Comparison of ENCODE assay signal across 25 cellular contexts in genomic region chr6:143613749-143614148, GRCh38.
"Had no signal": no experiment of that assay in that cellular context is flagged by ENCODE, and none has a peak within 500 bp of the region (broad histone marks: within the 10 kb centered on the region; RNA-seq: fewer than 3 reads in every experiment).

No MANE protein-coding gene starts in this region.

- H3K9me3 Mint-ChIP-seq: activated naive CD4-positive, alpha-beta T cell treated with anti-CD3 and anti-CD28 coated beads, Interleukin-2, amount 50 U/mL, for 24 hours; brain; WTC11 had no signal

- H3K4me3 Mint-ChIP-seq: activated CD8-positive, alpha-beta T cell treated with anti-CD3 and anti-CD28 coated beads, Interleukin-2, amount 10 ng/mL, durations not matched to agents 7 days and 5 days; activated naive CD4-positive, alpha-beta T cell treated with anti-CD3 and anti-CD28 coated beads, Interleukin-2, amount 50 U/mL, for 24 hours; brain; WTC11 had no signal

- H3K4me3 ChIP-seq: K562 had no signal

- ATAC-seq: activated CD8-positive, alpha-beta T cell treated with anti-CD3 and anti-CD28 coated beads, Interleukin-2, amount 10 ng/mL, durations not matched to agents 7 days and 5 days; K562; PC-3; T-helper 17 cell; WTC11 had no signal

- H3K27me3 Mint-ChIP-seq: activated naive CD4-positive, alpha-beta T cell treated with anti-CD3 and anti-CD28 coated beads, Interleukin-2, amount 50 U/mL, for 24 hours; T-helper 17 cell had no signal

- H3K36me3 Mint-ChIP-seq: activated naive CD4-positive, alpha-beta T cell treated with anti-CD3 and anti-CD28 coated beads, Interleukin-2, amount 50 U/mL, for 24 hours; brain; WTC11 had no signal

- DNase-seq: activated CD4-positive, alpha-beta T cell treated with anti-CD3 and anti-CD28 coated beads for 48 hours; activated CD4-positive, alpha-beta T cell treated with anti-CD3 and anti-CD28 coated beads, Interleukin-2, amount 50 U/mL, for 4 hours; activated CD4-positive, CD25-positive, alpha-beta regulatory T cell treated with anti-CD3 and anti-CD28 coated beads, Interleukin-2, amount 50 U/mL, for 72 hours; activated CD8-positive, alpha-beta memory T cell treated with anti-CD3 and anti-CD28 coated beads, Interleukin-2, amount 50 U/mL, for 48 hours; activated CD8-positive, alpha-beta T cell treated with anti-CD3 and anti-CD28 coated beads, Interleukin-2, amount 10 ng/mL, durations not matched to agents 7 days and 5 days; activated effector memory CD4-positive, alpha-beta T cell treated with Interleukin-2 at 50 U/mL for 16 hours; activated naive CD4-positive, alpha-beta T cell; activated T-cell treated with anti-CD3 and anti-CD28 coated beads, Interleukin-2, amount 50 U/mL, for 1 hour; amniotic stem cell; Karpas-422; MM.1S; NCI-H1105; NCI-H1436 treated with DMSO at 0.1 percent for 48 hours; NCI-H187; NCI-H2081; NCI-H510A treated with DMSO at 0.1 percent for 48 hours; NCI-H69; PC-3; SHP77 treated with DMSO at 0.1 percent for 48 hours; T-helper 17 cell; T-helper 9 cell had no signal

- H3K27ac Mint-ChIP-seq: activated CD8-positive, alpha-beta T cell treated with anti-CD3 and anti-CD28 coated beads, Interleukin-2, amount 10 ng/mL, durations not matched to agents 7 days and 5 days; activated naive CD4-positive, alpha-beta T cell treated with anti-CD3 and anti-CD28 coated beads, Interleukin-2, amount 50 U/mL, for 24 hours; brain; WTC11 had no signal
